ENCODE assay signal across 11 cellular contexts in genomic region chr15:92665100-92665555, GRCh38. TPM values are rescaled to one million over a fixed set of nuclear protein-coding genes. Genes with fewer than 3 reads are reported as not detected.
DNase-seq lines count a peak whose midpoint lies in the region; ATAC-seq, FAIRE-seq and TF ChIP-seq lines count a peak whose summit lies in the region.
"Had no signal": no experiment of that assay in that cellular context is flagged by ENCODE, and none has a peak within 500 bp of the region (broad histone marks: within the 10 kb centered on the region; RNA-seq: fewer than 3 reads in every experiment).

No MANE protein-coding gene starts in this region.

- POLR2A ChIA-PET in H1 (lab: Charles Lee; ENCODE audit: partially characterized antibody): interaction anchor here (0.8 to 1.8 kb wide), 2 partner anchors 12 to 17 kb away, joined by 3 to 5 read pairs; no protein-coding TSS in a partner anchor

- H3K4me2 ChIP-seq in H1 (ENCODE audit: insufficient read depth in 1 of 2, low read depth in 2 of 2, low read length in 2 of 2): no peak overlapping the region
- no peak overlapping the region for H3K4me2 ChIP-seq in mesenchymal stem cell (ENCODE audit: low read length, poor library complexity, severe bottlenecking)

- H3K14ac ChIP-seq in H1 (ENCODE audit: insufficient read length) (no peak overlapping the region), mesenchymal stem cell (ENCODE audit: low read length in 2 of 2) (no peak overlapping the region)

- no peak overlapping the region for H2BK12ac ChIP-seq in H1 (ENCODE audit: low read depth, low read length)
- peak overlapping the region in 1 of 2 experiments; percentile 54 for H2BK12ac ChIP-seq in mesenchymal stem cell (ENCODE audit: low read length in 2 of 2)

- H3K4me3 ChIP-seq in H1 (ENCODE audit: extremely low read depth in 1 of 4, insufficient read depth in 2 of 4, low read depth in 3 of 4, low read length in 4 of 4) (no peak overlapping the region), mesenchymal stem cell (ENCODE audit: insufficient read depth in 1 of 2, low read depth in 1 of 2, low read length in 2 of 2) (peak overlapping the region in 1 of 2 experiments; percentile 40), upper lobe of right lung (no peak overlapping the region)

- no peaks in the 10 kb centered on the region for H4K20me1 ChIP-seq in H1 (replicated peaks in 1 of 2; ENCODE audit: control insufficient read depth in 1 of 2, insufficient read depth in 2 of 2, low read length in 2 of 2)

- no peaks in the 10 kb centered on the region for H3K79me1 ChIP-seq in H1 (ENCODE audit: low read depth, low read length)
- no peaks in the 10 kb centered on the region for H3K79me1 ChIP-seq in mesenchymal stem cell (replicated peaks; ENCODE audit: low read length, poor library complexity, severe bottlenecking)

- H3K23ac ChIP-seq in H1 (ENCODE audit: insufficient read length): no peak overlapping the region
- no peak overlapping the region for H3K23ac ChIP-seq in mesenchymal stem cell (ENCODE audit: low read length in 2 of 2)

- no peaks in the 10 kb centered on the region; the same call in 1 of the 2 replicates for H3K23me2 ChIP-seq in H1 (ENCODE audit: low read depth, low read length)

- 80% methylated on average over 10 of the region's 10 CpGs; no CpG with 5 or more reads in 1 of the 2 experiments for WGBS in H1 (ENCODE audit: extremely low coverage in 1 of 2, insufficient coverage in 1 of 2, insufficient read length in 1 of 2, insufficient replicate concordance in 2 of 2, low coverage in 1 of 2, low lambda C conversion rate in 2 of 2, missing lambda C conversion rate in 1 of 2), 2 experiments
- 18% methylated on average over 7 of the region's 10 CpGs for WGBS in mesenchymal stem cell

- DNase-seq in NCI-H82 (lab: John Stamatoyannopoulos, UW): peak; percentile 79
- no peak for DNase-seq in NCI-H82 treated with DMSO at 0.1 percent for 48 hours (lab: John Stamatoyannopoulos, UW; ENCODE audit: unreplicated experiment)
- DNase-seq in H1 (ENCODE audit: low read depth in 1 of 2, low spot score in 2 of 2): peak in 1 of 2 experiments; percentile 44
- peak; percentile 87 for DNase-seq in mesenchymal stem cell
- DNase-seq in upper lobe of right lung: no peak
- no peak for DNase-seq in COR-L47 (lab: John Stamatoyannopoulos, UW)
- DNase-seq: ACHN, NCI-H2029 treated with DMSO at 0.1 percent for 48 hours, T-helper 17 cell had no signal

- CTCF ChIA-PET in H1 (lab: Charles Lee; ENCODE audit: partially characterized antibody): interaction anchor here (0.6 to 1.7 kb wide), 8 partner anchors 9 to 210 kb away, joined by 3 to 5 read pairs (median 4); partner anchors contain the start of gene FAM174B

- H2BK20ac ChIP-seq in H1 (ENCODE audit: low read length): no peak overlapping the region

- H3K79me2 ChIP-seq in H1 (ENCODE audit: control insufficient read depth in 1 of 2, insufficient read depth in 2 of 2, low read length in 2 of 2): no peaks in the 10 kb centered on the region

- no peak overlapping the region for H2AFZ ChIP-seq in H1 (ENCODE audit: low read length)
- no peak overlapping the region for H2AFZ ChIP-seq in mesenchymal stem cell (ENCODE audit: low read depth, low read length)

- no peak overlapping the region for H3K56ac ChIP-seq in H1 (replicated peaks; ENCODE audit: insufficient read length, low read depth, low read length)

- H3K27ac ChIP-seq in H1 (ENCODE audit: low read depth, low read length) (no peak overlapping the region), mesenchymal stem cell (ENCODE audit: low read length, poor library complexity, severe bottlenecking) (no peak overlapping the region), upper lobe of right lung (no peak overlapping the region)

- H2BK15ac ChIP-seq in H1 (ENCODE audit: low read length) (no peak overlapping the region), mesenchymal stem cell (ENCODE audit: low read depth, poor library complexity, severe bottlenecking) (no peak overlapping the region)

- no peak overlapping the region for H3K9ac ChIP-seq in H1 (replicated peaks in 1 of 4; ENCODE audit: extremely low read depth in 1 of 4, low read depth in 3 of 4, low read length in 3 of 4)
- H3K9ac ChIP-seq in mesenchymal stem cell (ENCODE audit: low read length): peak overlapping the region; percentile 59

- no peak for FAIRE-seq in H1 (lab: Jason Lieb, UNC)

- H3K4me1 ChIP-seq in H1 (replicated peaks in 1 of 4; ENCODE audit: control insufficient read depth in 3 of 4, insufficient read depth in 4 of 4, low read length in 3 of 4) (peaks cover 6 to 12% (median 8%) of the 10 kb centered on the region in 4 experiments), mesenchymal stem cell (ENCODE audit: control insufficient read depth, insufficient read depth, low read depth, low read length) (peaks cover 7% of the 10 kb centered on the region), upper lobe of right lung (peaks cover 16% of the 10 kb centered on the region)

- H3K18ac ChIP-seq in H1 (ENCODE audit: extremely low read depth, low read length): no peak overlapping the region
- peak overlapping the region in 1 of 2 experiments; percentile 72 for H3K18ac ChIP-seq in mesenchymal stem cell (ENCODE audit: low read depth in 1 of 2, low read length in 2 of 2)

- TF ChIP-seq CTCF in H1 (IDR thresholded peaks at IDR 0.05; ENCODE audit: control extremely low read depth in 1 of 3, insufficient read depth in 1 of 3, low read depth in 1 of 3, low read length in 3 of 3) (no peak), upper lobe of right lung (IDR thresholded peaks at IDR 0.05) (no peak)

- no peak overlapping the region for H4K5ac ChIP-seq in H1 (ENCODE audit: insufficient read length, low read depth, low read length)

- H2BK120ac ChIP-seq in H1 (replicated peaks; ENCODE audit: low read depth, low read length) (peak overlapping the region; percentile 60), mesenchymal stem cell (ENCODE audit: low read depth, low read length) (no peak overlapping the region)

- intact Hi-C loops in upper lobe of right lung (cut with DNase I): no loop called here

- no peak overlapping the region for H3K4ac ChIP-seq in H1 (replicated peaks; ENCODE audit: insufficient read length, low read depth, low read length)
- H3K4ac ChIP-seq in mesenchymal stem cell (ENCODE audit: low read depth in 1 of 2, low read length in 2 of 2): no peak overlapping the region

- H4K91ac ChIP-seq in H1 (replicated peaks; ENCODE audit: insufficient read length, low read length) (no peak overlapping the region), mesenchymal stem cell (ENCODE audit: low read length) (no peak overlapping the region)

- no peak overlapping the region for H2AK5ac ChIP-seq in H1 (ENCODE audit: low read depth, low read length)
- no peak overlapping the region for H2AK5ac ChIP-seq in mesenchymal stem cell (ENCODE audit: low read length, severe bottlenecking)

- peaks cover 0 to 3% (median 0%) of the 10 kb centered on the region in 4 experiments; a peak in 2 of 7 replicates for H3K27me3 ChIP-seq in H1 (replicated peaks in 1 of 4; ENCODE audit: control insufficient read depth in 3 of 4, extremely low read depth in 1 of 4, insufficient read depth in 3 of 4, low read length in 3 of 4)
- peaks cover 8 to 26% of the 10 kb centered on the region in 2 experiments for H3K27me3 ChIP-seq in mesenchymal stem cell (ENCODE audit: control insufficient read depth in 1 of 2, insufficient read depth in 1 of 2, low read length in 2 of 2)
- no peaks in the 10 kb centered on the region for H3K27me3 ChIP-seq in upper lobe of right lung

- TF ChIP-seq EP300 in H1 (IDR thresholded peaks at IDR 0.05; ENCODE audit: borderline replicate concordance in 1 of 2, low read depth in 2 of 2, low read length in 2 of 2): no peak

- H4K8ac ChIP-seq in H1 (ENCODE audit: extremely low read depth, insufficient read depth, low read length) (no peak overlapping the region), mesenchymal stem cell (ENCODE audit: low read length) (no peak overlapping the region)

- H2BK5ac ChIP-seq in H1 (ENCODE audit: low read depth, low read length) (no peak overlapping the region), mesenchymal stem cell (ENCODE audit: low read depth, low read length, poor library complexity, severe bottlenecking) (no peak overlapping the region)

- no peak for TF ChIP-seq POLR2A in H1 (IDR thresholded peaks at IDR 0.05; ENCODE audit: control extremely low read depth in 1 of 2, low read depth in 2 of 2, low read length in 2 of 2)

- H3K36me3 ChIP-seq in H1 (ENCODE audit: control insufficient read depth in 2 of 4, insufficient read depth in 4 of 4, low read length in 3 of 4): no peaks in the 10 kb centered on the region
- H3K36me3 ChIP-seq in mesenchymal stem cell (ENCODE audit: control insufficient read depth in 1 of 2, insufficient read depth in 2 of 2, low read depth in 1 of 2, low read length in 2 of 2): no peaks in the 10 kb centered on the region
- no peaks in the 10 kb centered on the region for H3K36me3 ChIP-seq in upper lobe of right lung

- no peak for TF ChIP-seq RAD21 in H1 (IDR thresholded peaks at IDR 0.05 in 1 of 2, conservative IDR thresholded peaks at IDR 0.05 in 1 of 2; ENCODE audit: low read depth in 2 of 2, low read length in 2 of 2)

- H3K9me3 ChIP-seq in H1 (ENCODE audit: insufficient read depth in 2 of 2, low read depth in 1 of 2, low read length in 1 of 2) (no peaks in the 10 kb centered on the region), mesenchymal stem cell (ENCODE audit: control insufficient read depth, low read length) (no peaks in the 10 kb centered on the region), upper lobe of right lung (no peaks in the 10 kb centered on the region)

- ATAC-seq in upper lobe of right lung (peak; percentile 21), GM19455 (IDR thresholded peaks at IDR 0.05; ENCODE audit: unreplicated experiment) (no peak), GM18502 (IDR thresholded peaks at IDR 0.05; ENCODE audit: poor library complexity, unreplicated experiment) (no peak)
- ATAC-seq: T-helper 17 cell had no signal

TF ChIP-seq in H1, 55 proteins besides CTCF, POLR2A, EP300 and RAD21 (continues in another document):
- TF ChIP-seq CHD1 (IDR thresholded peaks at IDR 0.05; ENCODE audit: low read depth, low read length) (no peak), GABPA (IDR thresholded peaks at IDR 0.05; ENCODE audit: borderline replicate concordance, insufficient read depth, low read length) (no peak), ASH2L (IDR thresholded peaks at IDR 0.05; ENCODE audit: low read length) (no peak), KDM5A (IDR thresholded peaks at IDR 0.05; ENCODE audit: low read length) (no peak), BRCA1 (IDR thresholded peaks at IDR 0.05; ENCODE audit: low read depth, low read length) (no peak)

RNA-seq across cellular contexts. Expression of gene FAM174B, which starts 9.6 kb away (rescaled TPM):
- total RNA-seq in H1 (2021; fragmentation: NEBNext Ultra II Directional; extraction: Animal tissue kit (Norgen Biotek cat#: 25700)): 35.2 and 35.3 TPM in 2 replicates
- polyA plus RNA-seq in H1 (2011; rRNA removed): 9.3 and 10.1 TPM in 2 replicates
- 9.7 TPM for polyA plus RNA-seq in H1 (2011; cell fraction: cytosol; rRNA removed)
- polyA plus RNA-seq in H1 (2011; cell fraction: nucleus; rRNA removed): 13.4 TPM
- polyA plus RNA-seq in H1 (2012, experiment 1 of 2): 21.5 to 31.3 TPM (median 28.3 TPM) in 4 replicates
- 15.9 TPM for polyA plus RNA-seq in H1 (2012, experiment 2 of 2)
- 20.3 TPM for polyA plus RNA-seq in H1 (2013, experiment 1 of 2)
- polyA plus RNA-seq in H1 (2013, experiment 2 of 2): 27.1 TPM
- 24.5 and 32.5 TPM in 2 replicates for polyA minus RNA-seq in H1 (2011; rRNA and poly(A)+ RNA removed)
- polyA minus RNA-seq in H1 (2011; cell fraction: cytosol; rRNA and poly(A)+ RNA removed): 16.4 TPM
- 13.8 TPM for polyA minus RNA-seq in H1 (2011; cell fraction: nucleus; rRNA and poly(A)+ RNA removed)
- 3.3 TPM for polyA plus RNA-seq in mesenchymal stem cell (2013, experiment 1 of 2)
- polyA plus RNA-seq in mesenchymal stem cell (2013, experiment 2 of 2): 3.7 TPM
- 62.9 TPM for total RNA-seq in upper lobe of right lung

Comparison
In these comparisons a context has a peak if more than half of its experiments do, and no peak if none do; other contexts are left out.
1. DNase-seq: peak in NCI-H82 (single experiment) and mesenchymal stem cell (single experiment); none in NCI-H82 treated with DMSO at 0.1 percent for 48 hours (single experiment), upper lobe of right lung (single experiment) and COR-L47 (single experiment).